In the genomic region with DNA sequence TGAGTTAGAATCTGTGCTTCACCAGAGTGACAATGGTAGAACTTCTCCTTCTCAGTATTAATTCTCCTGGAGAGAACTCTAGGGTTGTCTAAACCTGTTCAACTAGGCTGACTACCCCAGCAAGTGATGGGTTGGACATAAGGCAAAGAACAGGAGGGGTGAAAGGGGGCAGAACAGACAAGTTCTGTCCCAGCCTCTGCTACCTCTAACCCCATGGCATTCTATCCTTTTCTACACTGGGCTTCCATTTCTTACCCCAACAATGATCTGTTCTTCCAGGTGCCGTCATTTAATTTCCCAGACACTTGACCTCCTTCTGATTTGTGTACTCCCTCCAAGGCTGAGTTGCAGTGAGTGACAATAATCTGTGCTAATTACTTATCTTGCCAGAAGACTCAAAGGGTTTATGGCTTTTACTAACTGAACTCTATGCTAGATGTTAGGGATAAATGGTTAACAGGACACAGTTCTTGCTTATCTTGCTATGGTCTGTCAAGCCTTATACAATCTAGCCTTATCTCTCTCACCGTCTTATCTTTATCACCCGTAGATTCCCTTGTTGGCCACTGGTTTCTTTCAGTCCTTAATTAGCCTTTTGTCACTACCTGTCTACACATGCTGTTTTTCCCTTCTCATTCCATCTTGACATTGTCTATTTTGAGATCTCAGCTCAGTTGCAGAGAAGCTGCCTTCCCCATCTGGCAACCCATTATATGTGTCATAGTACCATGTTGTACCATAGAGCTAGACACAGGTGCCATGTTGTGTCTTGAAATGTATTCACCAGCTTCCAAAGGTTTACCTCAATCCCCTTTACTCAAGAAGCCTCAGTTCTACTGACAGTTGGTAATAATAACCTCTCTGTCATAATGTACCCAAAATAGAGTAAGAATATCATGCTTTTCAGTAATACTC, we compare ENCODE assay signal across 1 cellular context.
TF ChIP-seq lines count a peak whose summit lies in the region.

No MANE protein-coding gene starts in this region.

TF ChIP-seq in HEK293, 187 proteins besides CTCF, POLR2A, EP300 and RAD21:
- TF ChIP-seq OSR2 (tag by site-specific recombination; IDR thresholded peaks at IDR 0.05) (peak; percentile 56; the same call in 1 of the 2 replicates), ZNF837 (tag by site-specific recombination; IDR thresholded peaks at IDR 0.05) (no peak), FEZF1 (tag by site-specific recombination; IDR thresholded peaks at IDR 0.05) (peak; percentile 37; the same call in 1 of the 2 replicates)
